Comparison of ENCODE assay signal across 8 cellular contexts in the genomic region with DNA sequence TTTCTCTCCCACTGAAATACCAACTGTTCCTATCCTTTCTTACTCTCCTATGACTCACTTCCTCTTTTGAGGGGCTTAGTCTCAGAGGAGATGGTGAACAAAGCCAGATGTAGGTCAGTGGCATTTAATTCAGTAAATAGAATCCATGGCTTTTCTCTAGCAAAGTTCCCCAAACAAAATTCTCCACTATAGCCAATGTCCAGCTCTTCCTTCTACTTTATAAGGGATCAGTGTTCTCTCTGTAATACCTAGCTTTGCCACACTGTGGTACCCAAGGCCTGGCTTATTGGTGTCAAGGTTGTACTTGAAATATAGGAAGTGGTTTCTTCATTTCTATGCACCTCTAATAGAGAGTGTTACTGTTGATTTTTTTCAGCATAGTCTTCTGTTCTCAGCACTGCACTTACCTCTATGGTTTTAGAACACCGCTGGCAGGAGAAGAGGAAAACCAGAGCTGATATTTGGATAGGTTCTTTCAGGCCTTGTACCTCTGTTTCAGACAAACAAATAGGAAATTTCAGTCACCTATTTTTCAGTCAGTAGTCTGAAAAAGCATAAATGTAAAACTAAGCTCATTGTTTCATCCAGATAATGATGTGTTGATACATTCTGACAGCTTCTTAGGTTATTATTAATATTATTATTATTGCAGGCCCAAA. TPM values are rescaled to one million over a fixed set of nuclear protein-coding genes. Genes with fewer than 3 reads are reported as not detected.
DNase-seq lines count a peak whose midpoint lies in the region; ATAC-seq and TF ChIP-seq lines count a peak whose summit lies in the region.

No MANE protein-coding gene starts in this region.

- ATAC-seq in GM21367 (IDR thresholded peaks at IDR 0.05; ENCODE audit: unreplicated experiment), result peak; percentile 99

- H3K9me3 Mint-ChIP-seq in nephron progenitor cell, result no peaks in the 10 kb centered on the region

- 35% methylated on average over 1 of the region's 1 CpG for WGBS in esophagus muscularis mucosa
- WGBS in testis, 2 donors, result 60 to 64% methylated on average over 1 of the region's 1 CpG

- H3K9me3 ChIP-seq in esophagus muscularis mucosa (no peaks in the 10 kb centered on the region), testis (no peaks in the 10 kb centered on the region)

- H3K36me3 ChIP-seq in esophagus muscularis mucosa (peaks cover 0 to 42% (median 19%) of the 10 kb centered on the region in 4 donors), testis (ENCODE audit: low read depth, missing control alignments) (no peaks in the 10 kb centered on the region)

- H3K4me1 ChIP-seq in esophagus muscularis mucosa (peaks cover 7 to 82% (median 76%) of the 10 kb centered on the region in 4 donors), testis (no peaks in the 10 kb centered on the region)

- no peak overlapping the region for H3K4me3 ChIP-seq in esophagus muscularis mucosa
- no peak overlapping the region for H3K4me3 ChIP-seq in testis

- no peaks in the 10 kb centered on the region for H3K27me3 Mint-ChIP-seq in nephron progenitor cell (ENCODE audit: low read depth, poor library complexity)

- no peaks in the 10 kb centered on the region for H3K4me1 Mint-ChIP-seq in nephron progenitor cell

- TF ChIP-seq CTCF in esophagus muscularis mucosa (IDR thresholded peaks at IDR 0.05), result peak; percentile 82 to 87 (median 86)
- TF ChIP-seq CTCF in nephron progenitor cell (IDR thresholded peaks at IDR 0.05), result peak; percentile 73
- peak; percentile 51 to 72 (median 69) for TF ChIP-seq CTCF in testis (IDR thresholded peaks at IDR 0.05)

- no peak for TF ChIP-seq POLR2A in esophagus muscularis mucosa (IDR thresholded peaks at IDR 0.05; ENCODE audit: low read depth)
- TF ChIP-seq POLR2A in testis (IDR thresholded peaks at IDR 0.05), result no peak

- no peaks in the 10 kb centered on the region for H3K36me3 Mint-ChIP-seq in nephron progenitor cell (ENCODE audit: low read depth)

- TF ChIP-seq EP300 in esophagus muscularis mucosa (IDR thresholded peaks at IDR 0.05), result no peak

- no peak overlapping the region for H3K4me3 Mint-ChIP-seq in nephron progenitor cell

- H3K27ac ChIP-seq in esophagus muscularis mucosa (replicated peaks in 1 of 4), result peak overlapping the region; percentile 75 to 80 (median 76)
- H3K27ac ChIP-seq in testis, result no peak overlapping the region

- H3K27me3 ChIP-seq in esophagus muscularis mucosa (no peaks in the 10 kb centered on the region), testis (no peaks in the 10 kb centered on the region)

- peak; percentile 4 for DNase-seq in DMS153 (lab: John Stamatoyannopoulos, UW)
- peak; percentile 16 for DNase-seq in HK-2 (ENCODE audit: unreplicated experiment)
- peak; percentile 47 for DNase-seq in NOMO-1 treated with dmso at 0.1 percent for 144 hours (lab: John Stamatoyannopoulos, UW; ENCODE audit: unreplicated experiment)
- peak; percentile 35 for DNase-seq in activated T-cell treated with anti-CD3 and anti-CD28 coated beads for 1 hour (ENCODE audit: low read depth)
- no peak for DNase-seq in esophagus muscularis mucosa (ENCODE audit: extremely low spot score)
- peak; percentile 50 for DNase-seq in nephron progenitor cell
- DNase-seq in testis, result peak; percentile 79

- intact Hi-C loops in esophagus muscularis mucosa (cut with DNase I) (no loop called here), testis (cut with DNase I; ENCODE audit: low total_unique reads) (no loop called here)

- no peak overlapping the region for H3K27ac Mint-ChIP-seq in nephron progenitor cell

RNA-seq across cellular contexts. Expression of a gene that starts 40.6 kb away (rescaled TPM):
- total RNA-seq in esophagus muscularis mucosa (1 to 10 TPM; 5.0 to 9.6 (median 7.8) TPM), testis (1 to 10 TPM; 1.0 to 1.7 TPM)
- polyA plus RNA-seq in testis (ENCODE audit: insufficient read depth, low read depth, low replicate concordance), result 0.90 TPM

Comparison
In these comparisons a context has a peak if more than half of its experiments do, and no peak if none do; other contexts are left out.
1. H3K27ac ChIP-seq: peak in esophagus muscularis mucosa (4 of 4); none in testis (0 of 2).
2. Peak in every context shown above with its lines, with median percentiles within 50 percentile points of each other: CTCF ChIP-seq.